In genomic region chr22:22463855-22464540, GRCh38 we compare ENCODE assay signal across 1 cellular context.
TF ChIP-seq lines count a peak whose summit lies in the region.

No MANE protein-coding gene starts in this region.

TF ChIP-seq in K562, 482 proteins besides CTCF, POLR2A, EP300 and RAD21 (continued from another document and continues in another):
- TF ChIP-seq MGA (IDR thresholded peaks at IDR 0.05) (no peak), NFIC (IDR thresholded peaks at IDR 0.05) (no peak), TEAD2 (tag; IDR thresholded peaks at IDR 0.05) (peak; percentile 67; the same call in 1 of the 2 replicates), CEBPB (tag; IDR thresholded peaks at IDR 0.05) (no peak), RBM39 (optimal IDR thresholded peaks at IDR 0.05; ENCODE audit: low read depth, low read length) (no peak), ZNF121 (CRISPR knock-in tag; conservative IDR thresholded peaks at IDR 0.05) (no peak), XRCC5 (IDR thresholded peaks at IDR 0.05; ENCODE audit: low read depth, low read length) (peak; percentile 69; the same call in 1 of the 2 replicates), ETV6 (IDR thresholded peaks at IDR 0.05; ENCODE audit: borderline replicate concordance in 1 of 2, low read depth in 2 of 2, low read length in 1 of 2) (0 out of 4 replicates have a peak, but pooled peaks of 1 of the 2 experiments have one; percentile 3), ETV6 (CRISPR knock-in tag; IDR thresholded peaks at IDR 0.05; ENCODE audit: borderline replicate concordance) (no peak), NUFIP1 (IDR thresholded peaks at IDR 0.05; ENCODE audit: partially characterized antibody) (no peak), MYC (IDR thresholded peaks at IDR 0.05; ENCODE audit: low read depth, low read length) (peak; percentile 90), MYC (CRISPR knock-in tag; IDR thresholded peaks at IDR 0.05; ENCODE audit: borderline replicate concordance, low read depth) (no peak), FOXP1 (CRISPR knock-in tag; IDR thresholded peaks at IDR 0.05) (0 out of 2 replicates have a peak, but pooled peaks have one; percentile 21), MAFK (IDR thresholded peaks at IDR 0.05; ENCODE audit: low read length) (0 out of 2 replicates have a peak, but pooled peaks have one; percentile 53), PPARD (CRISPR knock-in tag; IDR thresholded peaks at IDR 0.05) (no peak), USF1 (CRISPR knock-in tag; IDR thresholded peaks at IDR 0.05) (no peak; the same call in 1 of the 2 replicates), ERF (CRISPR knock-in tag; IDR thresholded peaks at IDR 0.05) (peak; percentile 44; the same call in 1 of the 2 replicates), HOXB6 (CRISPR knock-in tag; IDR thresholded peaks at IDR 0.05; ENCODE audit: borderline replicate concordance) (0 out of 2 replicates have a peak, but pooled peaks have one; percentile 44), TCF15 (CRISPR knock-in tag; IDR thresholded peaks at IDR 0.05) (no peak), NFE2 (IDR thresholded peaks at IDR 0.05; ENCODE audit: low read depth) (0 out of 2 replicates have a peak, but pooled peaks have one; percentile 33), DLX4 (CRISPR knock-in tag; IDR thresholded peaks at IDR 0.05) (no peak), HEY1 (CRISPR knock-in tag; IDR thresholded peaks at IDR 0.05; ENCODE audit: borderline replicate concordance) (0 out of 2 replicates have a peak, but pooled peaks have one; percentile 76), NR4A1 (CRISPR knock-in tag; IDR thresholded peaks at IDR 0.05) (peak; percentile 55; the same call in 1 of the 2 replicates), NR4A1 (tag; IDR thresholded peaks at IDR 0.05) (no peak), ZNF764 (CRISPR knock-in tag; IDR thresholded peaks at IDR 0.05; ENCODE audit: low read depth) (no peak), CREBBP (IDR thresholded peaks at IDR 0.05; ENCODE audit: low read depth, low read length) (no peak), ZNF140 (CRISPR knock-in tag; IDR thresholded peaks at IDR 0.05) (no peak), CGGBP1 (CRISPR knock-in tag; IDR thresholded peaks at IDR 0.05) (0 out of 2 replicates have a peak, but pooled peaks have one; percentile 32), MTA1 (IDR thresholded peaks at IDR 0.05; ENCODE audit: borderline replicate concordance) (no peak), ZC3H11A (IDR thresholded peaks at IDR 0.05; ENCODE audit: low read depth, low read length) (peak; percentile 89; the same call in 1 of the 2 replicates), ZKSCAN3 (CRISPR knock-in tag; IDR thresholded peaks at IDR 0.05) (no peak), ZBTB43 (CRISPR knock-in tag; IDR thresholded peaks at IDR 0.05) (no peak), CLOCK (CRISPR knock-in tag; IDR thresholded peaks at IDR 0.05; ENCODE audit: borderline replicate concordance) (no peak), SMC3 (conservative IDR thresholded peaks at IDR 0.05; ENCODE audit: insufficient read depth, low read depth, low read length) (peak; percentile 100), NFATC3 (IDR thresholded peaks at IDR 0.05) (no peak), CEBPG (CRISPR knock-in tag; IDR thresholded peaks at IDR 0.05) (no peak), CEBPG (tag; conservative IDR thresholded peaks at IDR 0.05 in 1 of 2, IDR thresholded peaks at IDR 0.05 in 1 of 2) (peak in 1 of 2 experiments; percentile 36; a peak in 1 of 4 replicates), CHAMP1 (IDR thresholded peaks at IDR 0.05) (no peak)
